ENCODE assay signal across 27 cellular contexts in the genomic region with DNA sequence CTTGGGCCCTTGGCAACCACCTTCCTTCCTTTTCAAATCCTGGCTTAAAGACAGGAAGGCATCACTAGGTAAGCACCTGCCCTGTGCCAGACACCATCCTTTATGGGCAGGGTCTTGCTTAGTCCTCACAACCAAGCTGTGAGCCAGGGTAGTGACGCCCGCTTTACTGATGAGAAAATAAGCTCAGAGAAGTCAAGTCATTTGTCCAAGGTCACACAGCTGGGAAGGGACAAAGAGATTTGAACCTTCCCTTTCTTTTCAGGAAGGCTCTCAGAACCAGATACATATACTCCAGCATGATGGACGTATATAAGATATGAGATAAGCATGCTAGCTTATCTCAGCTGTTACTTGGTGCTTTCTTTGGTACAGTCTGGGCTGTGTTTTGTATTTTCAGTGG.
"Had no signal": no experiment of that assay in that cellular context is flagged by ENCODE, and none has a peak within 500 bp of the region (broad histone marks: within the 10 kb centered on the region; RNA-seq: fewer than 3 reads in every experiment).

No MANE protein-coding gene starts in this region.

- H3K36me3 Mint-ChIP-seq: activated naive CD8-positive, alpha-beta T cell had no signal

- H3K27ac Mint-ChIP-seq: activated B cell treated with CpG ODN at 0.5 μM for 24 hours; activated CD8-positive, alpha-beta T cell treated with anti-CD3 and anti-CD28 coated beads for 36 hours; activated naive CD8-positive, alpha-beta T cell; activated T-helper 17 cell treated with anti-CD3 and anti-CD28 coated beads, Interleukin-2, amount 50 U/mL, for 72 hours; T-helper 17 cell; T-helper 2 cell treated with Interferon-gamma antibody and Interleukin-4, amounts not matched to agents 5 μg/mL and 100 μg/mL, for 36 hours had no signal

- H3K36me3 ChIP-seq: WERI-Rb-1 had no signal

- H3K9me3 ChIP-seq: body of pancreas had no signal

- H3K4me3 ChIP-seq: body of pancreas had no signal

- H3K27me3 Mint-ChIP-seq: activated CD8-positive, alpha-beta T cell treated with anti-CD3 and anti-CD28 coated beads for 36 hours; activated naive CD8-positive, alpha-beta T cell had no signal

- H3K4me1 Mint-ChIP-seq: activated B cell treated with CpG ODN at 0.5 μM for 24 hours; activated T-helper 17 cell treated with anti-CD3 and anti-CD28 coated beads, Interleukin-2, amount 50 U/mL, for 72 hours; T-helper 17 cell had no signal

- H3K4me3 Mint-ChIP-seq: activated B cell treated with CpG ODN at 0.5 μM for 24 hours; activated CD8-positive, alpha-beta T cell treated with anti-CD3 and anti-CD28 coated beads for 36 hours; activated naive CD8-positive, alpha-beta T cell; activated T-cell treated with anti-CD3 and anti-CD28 coated beads, Interleukin-2, amount 50 U/mL, for 4 hours; activated T-helper 17 cell treated with anti-CD3 and anti-CD28 coated beads, Interleukin-2, amount 50 U/mL, for 72 hours; T-helper 17 cell; T-helper 2 cell treated with Interferon-gamma antibody and Interleukin-4, amounts not matched to agents 5 μg/mL and 100 μg/mL, for 36 hours had no signal

- DNase-seq: activated B cell treated with CpG ODN at 0.5 μM for 24 hours; activated CD4-positive, alpha-beta T cell treated with anti-CD3 and anti-CD28 coated beads for 48 hours; activated CD4-positive, alpha-beta T cell treated with anti-CD3 and anti-CD28 coated beads, Interleukin-2, amount 50 U/mL, for 1 hour; activated CD4-positive, alpha-beta T cell treated with anti-CD3 and anti-CD28 coated beads, Interleukin-2, amount 50 U/mL, for 48 hours; activated CD8-positive, alpha-beta memory T cell treated with anti-CD3 and anti-CD28 coated beads for 24 hours; activated CD8-positive, alpha-beta T cell treated with anti-CD3 and anti-CD28 coated beads for 36 hours; activated effector memory CD4-positive, alpha-beta T cell treated with Interleukin-2 at 50 U/mL for 16 hours; activated gamma-delta T cell treated with Interleukin-2 at 50 U/mL for 16 hours; activated naive CD4-positive, alpha-beta T cell treated with anti-CD3 and anti-CD28 coated beads, Interleukin-2, amount 50 U/mL, for 16 hours; activated naive CD4-positive, alpha-beta T cell treated with Interleukin-2 at 50 U/mL for 16 hours; activated T-cell treated with anti-CD3 and anti-CD28 coated beads, Interleukin-2, amount 50 U/mL, for 4 hours; amniotic stem cell; body of pancreas; cortex of kidney; effector CD8-positive, alpha-beta T cell; foreskin fibroblast; T-helper 17 cell; T1000; WERI-Rb-1 had no signal

- ATAC-seq: activated CD4-positive, CD25-positive, alpha-beta regulatory T cell treated with anti-CD3 and anti-CD28 coated beads, Interleukin-2, amount 50 U/mL, for 24 hours; activated CD8-positive, alpha-beta T cell treated with anti-CD3 and anti-CD28 coated beads for 36 hours; activated T-cell treated with anti-CD3 and anti-CD28 coated beads, Interleukin-2, amount 50 U/mL, for 4 hours; activated T-helper 17 cell treated with anti-CD3 and anti-CD28 coated beads, Interleukin-2, amount 50 U/mL, for 72 hours; body of pancreas; esophagus mucosa; T-helper 17 cell had no signal

- H3K9me3 Mint-ChIP-seq: activated B cell treated with CpG ODN at 0.5 μM for 24 hours; activated CD8-positive, alpha-beta T cell treated with anti-CD3 and anti-CD28 coated beads for 36 hours; activated T-cell treated with anti-CD3 and anti-CD28 coated beads, Interleukin-2, amount 50 U/mL, for 4 hours; activated T-helper 17 cell treated with anti-CD3 and anti-CD28 coated beads, Interleukin-2, amount 50 U/mL, for 72 hours; T-helper 2 cell treated with Interferon-gamma antibody and Interleukin-4, amounts not matched to agents 5 μg/mL and 100 μg/mL, for 36 hours had no signal

- H3K4me1 ChIP-seq: body of pancreas had no signal

- H3K27ac ChIP-seq: body of pancreas, WERI-Rb-1 had no signal

- H3K27me3 ChIP-seq: body of pancreas had no signal

- FAIRE-seq: colon, endometrium, frontal cortex had no signal
